In genomic region chr4:158949094-158949493, GRCh38 we compare ENCODE assay signal across 13 cellular contexts.
A peak's percentile ranks its signal among the peaks of the same experiment; 100 is the strongest.
DNase-seq lines count a peak whose midpoint lies in the region; ATAC-seq, FAIRE-seq and TF ChIP-seq lines count a peak whose summit lies in the region.
"Had no signal": no experiment of that assay in that cellular context is flagged by ENCODE, and none has a peak within 500 bp of the region (broad histone marks: within the 10 kb centered on the region; RNA-seq: fewer than 3 reads in every experiment).

No MANE protein-coding gene starts in this region.

- H3K9me3 Mint-ChIP-seq in activated CD8-positive, alpha-beta memory T cell treated with anti-CD3 and anti-CD28 coated beads, Interleukin-2, amount 10 ng/mL, durations not matched to agents 7 days and 5 days (ENCODE audit: low read depth): peaks cover 8% of the 10 kb centered on the region

- peak; percentile 62 for FAIRE-seq in small intestine (lab: Jason Lieb, UNC)
- FAIRE-seq: A204.1 had no signal

- peaks cover 4% of the 10 kb centered on the region for H3K27me3 Mint-ChIP-seq in activated CD8-positive, alpha-beta memory T cell treated with anti-CD3 and anti-CD28 coated beads, Interleukin-2, amount 10 ng/mL, durations not matched to agents 7 days and 5 days

- H3K36me3 Mint-ChIP-seq in activated CD8-positive, alpha-beta memory T cell treated with anti-CD3 and anti-CD28 coated beads, Interleukin-2, amount 10 ng/mL, durations not matched to agents 7 days and 5 days: peaks cover 7% of the 10 kb centered on the region

- H3K36me3 ChIP-seq in small intestine (ENCODE audit: control insufficient read depth in 2 of 2, insufficient read depth in 2 of 2, low read length in 2 of 2) (no peaks in the 10 kb centered on the region), smooth muscle cell (ENCODE audit: low read depth) (no peaks in the 10 kb centered on the region)
- H3K36me3 ChIP-seq: pancreas had no signal

- H3F3A ChIP-seq in smooth muscle cell (ENCODE audit: low read depth): no peaks in the 10 kb centered on the region

- H3K4me3 ChIP-seq in small intestine (ENCODE audit: low read depth in 1 of 2, low read length in 2 of 2): no peak overlapping the region
- H3K4me3 ChIP-seq in smooth muscle cell: no peak overlapping the region
- H3K4me3 ChIP-seq: hepatocyte, pancreas had no signal

- H3K27ac ChIP-seq in small intestine (ENCODE audit: low read depth in 1 of 2, low read length in 1 of 2) (no peak overlapping the region), smooth muscle cell (ENCODE audit: low read depth) (no peak overlapping the region)
- H3K27ac ChIP-seq: hepatocyte, pancreas had no signal

- ATAC-seq in activated CD8-positive, alpha-beta memory T cell treated with anti-CD3 and anti-CD28 coated beads, Interleukin-2, amount 10 ng/mL, durations not matched to agents 7 days and 5 days: peak; percentile 49

- no peaks in the 10 kb centered on the region for H3K4me1 ChIP-seq in small intestine (ENCODE audit: control insufficient read depth in 2 of 2, insufficient read depth in 1 of 2, low read depth in 1 of 2, low read length in 1 of 2)
- H3K4me1 ChIP-seq in smooth muscle cell (ENCODE audit: low read depth): no peaks in the 10 kb centered on the region
- H3K4me1 ChIP-seq: pancreas had no signal

- H3K9me3 ChIP-seq in small intestine (ENCODE audit: control insufficient read depth, low read depth): no peaks in the 10 kb centered on the region
- H3K9me3 ChIP-seq in smooth muscle cell (replicated peaks; ENCODE audit: low read depth): no peaks in the 10 kb centered on the region
- H3K9me3 ChIP-seq: pancreas had no signal

- H4K20me1 ChIP-seq in smooth muscle cell (ENCODE audit: low read depth): no peaks in the 10 kb centered on the region

- CTCF ChIA-PET in activated CD8-positive, alpha-beta memory T cell treated with anti-CD3 and anti-CD28 coated beads, Interleukin-2, amount 10 ng/mL, durations not matched to agents 7 days and 5 days (lab: Charles Lee): interaction anchor here (1.1 to 1.2 kb wide), 2 partner anchors 15 to 34 kb away, joined by 3 to 4 read pairs; no protein-coding TSS in a partner anchor

- peaks cover 3% of the 10 kb centered on the region for H3K4me1 Mint-ChIP-seq in activated CD8-positive, alpha-beta memory T cell treated with anti-CD3 and anti-CD28 coated beads, Interleukin-2, amount 10 ng/mL, durations not matched to agents 7 days and 5 days

- H3K27me3 ChIP-seq in small intestine (ENCODE audit: control insufficient read depth in 2 of 2, insufficient read depth in 2 of 2, low read length in 2 of 2): no peaks in the 10 kb centered on the region
- no peaks in the 10 kb centered on the region for H3K27me3 ChIP-seq in smooth muscle cell (ENCODE audit: low read depth)
- H3K27me3 ChIP-seq: hepatocyte, pancreas had no signal

- no peak overlapping the region for H3K4me3 Mint-ChIP-seq in activated CD8-positive, alpha-beta memory T cell treated with anti-CD3 and anti-CD28 coated beads, Interleukin-2, amount 10 ng/mL, durations not matched to agents 7 days and 5 days

- no peak overlapping the region for H3K4me2 ChIP-seq in smooth muscle cell
- H3K4me2 ChIP-seq: hepatocyte had no signal

- TF ChIP-seq CTCF in smooth muscle cell (IDR thresholded peaks at IDR 0.05; ENCODE audit: borderline replicate concordance, insufficient read depth, poor library complexity, severe bottlenecking): no peak

- H2AFZ ChIP-seq in smooth muscle cell (ENCODE audit: low read depth): no peak overlapping the region
- H2AFZ ChIP-seq: hepatocyte had no signal

- H3K9ac ChIP-seq in smooth muscle cell (ENCODE audit: low read depth): no peak overlapping the region

- DNase-seq in activated CD8-positive, alpha-beta memory T cell treated with anti-CD3 and anti-CD28 coated beads, Interleukin-2, amount 10 ng/mL, durations not matched to agents 7 days and 5 days: no peak
- no peak for DNase-seq in activated CD8-positive, alpha-beta memory T cell treated with anti-CD3 and anti-CD28 coated beads, Interleukin-2, amount 50 U/mL, for 48 hours
- DNase-seq in RKO (ENCODE audit: low spot score): peak; percentile 28
- DNase-seq in fibroblast of peridontal ligament (ENCODE audit: extremely low read depth): peak; percentile 59
- DNase-seq in small intestine: peak; percentile 84
- DNase-seq in ecto neural progenitor cell (ENCODE audit: low spot score): no peak
- no peak for DNase-seq in NCI-H510A (lab: John Stamatoyannopoulos, UW)
- no peak for DNase-seq in smooth muscle cell (lab: John Stamatoyannopoulos, UW; ENCODE audit: unreplicated experiment)
- DNase-seq: activated naive CD4-positive, alpha-beta T cell treated with anti-CD3 and anti-CD28 coated beads, Interleukin-2, amount 50 U/mL, for 16 hours; NCI-H526 treated with DMSO at 0.1 percent for 48 hours; pancreas had no signal

- peak overlapping the region; percentile 20 for H3K27ac Mint-ChIP-seq in activated CD8-positive, alpha-beta memory T cell treated with anti-CD3 and anti-CD28 coated beads, Interleukin-2, amount 10 ng/mL, durations not matched to agents 7 days and 5 days

- H3K79me2 ChIP-seq in smooth muscle cell (ENCODE audit: low read depth): no peaks in the 10 kb centered on the region
- H3K79me2 ChIP-seq: hepatocyte had no signal

Comparison
In these comparisons a context has a peak if more than half of its experiments do, and no peak if none do; other contexts are left out.
1. DNase-seq: peak in RKO (single experiment), fibroblast of peridontal ligament (single experiment) and small intestine (single experiment); none in activated CD8-positive, alpha-beta memory T cell treated with anti-CD3 and anti-CD28 coated beads, Interleukin-2, amount 10 ng/mL, durations not matched to agents 7 days and 5 days (single experiment), activated CD8-positive, alpha-beta memory T cell treated with anti-CD3 and anti-CD28 coated beads, Interleukin-2, amount 50 U/mL, for 48 hours (single experiment), ecto neural progenitor cell (single experiment), NCI-H510A (single experiment) and smooth muscle cell (single experiment).